Comparison of ENCODE assay signal across 22 cellular contexts in the genomic region with DNA sequence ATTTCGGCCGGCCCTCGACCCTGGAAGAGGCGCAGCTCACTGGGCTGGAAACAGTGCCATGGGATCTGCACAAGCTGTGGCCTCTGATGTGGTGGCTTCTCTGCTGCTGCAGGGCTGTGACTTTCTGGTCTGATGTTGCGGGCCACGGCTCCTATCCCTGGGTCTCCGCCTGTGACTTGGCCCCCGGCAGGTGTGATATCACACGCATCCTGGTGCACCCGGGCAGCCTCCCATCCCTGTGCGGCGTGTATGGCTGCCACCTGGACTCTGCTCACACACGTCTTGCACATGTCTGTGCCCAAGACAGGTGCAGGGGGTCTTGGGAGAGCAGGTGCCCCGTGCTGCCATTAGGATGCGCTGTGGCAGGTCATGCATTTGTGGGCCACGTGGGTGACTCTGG. TPM values are rescaled to one million over a fixed set of nuclear protein-coding genes. Genes with fewer than 3 reads are reported as not detected.
DNase-seq lines count a peak whose midpoint lies in the region; ATAC-seq and TF ChIP-seq lines count a peak whose summit lies in the region.
"Had no signal": no experiment of that assay in that cellular context is flagged by ENCODE, and none has a peak within 500 bp of the region (broad histone marks: within the 10 kb centered on the region; RNA-seq: fewer than 3 reads in every experiment).

No MANE protein-coding gene starts in this region.

- no peaks in the 10 kb centered on the region for H3K9me3 Mint-ChIP-seq in activated CD4-positive, alpha-beta T cell treated with anti-CD3 and anti-CD28 coated beads for 36 hours (ENCODE audit: low read depth)
- H3K9me3 Mint-ChIP-seq in nephron progenitor cell (peaks cover 6% of the 10 kb centered on the region), immature natural killer cell (no peaks in the 10 kb centered on the region)
- H3K9me3 Mint-ChIP-seq: GM23338; naive thymus-derived CD8-positive, alpha-beta T cell had no signal

- H3K4me3 ChIP-seq in BLaER1 (peak overlapping the region; percentile 22; the same call in 1 of the 2 replicates), tibial nerve (no peak overlapping the region)
- H3K4me3 ChIP-seq: GM23338, skin epidermis, testis, uterus had no signal

- peak overlapping the region; percentile 95 for H3K4me2 ChIP-seq in BLaER1
- H3K4me2 ChIP-seq: GM23338 had no signal

- H3K36me3 ChIP-seq in BLaER1: peaks cover 29% of the 10 kb centered on the region
- H3K36me3 ChIP-seq in tibial nerve: peaks cover 0 to 3% (median 0%) of the 10 kb centered on the region in 3 donors
- H3K36me3 ChIP-seq: uterus had no signal

- no peak for TF ChIP-seq EP300 in tibial nerve (IDR thresholded peaks at IDR 0.05)

- peaks cover 29% of the 10 kb centered on the region for H3K4me1 Mint-ChIP-seq in activated CD4-positive, alpha-beta T cell treated with anti-CD3 and anti-CD28 coated beads for 36 hours
- H3K4me1 Mint-ChIP-seq in nephron progenitor cell (peaks cover 72% of the 10 kb centered on the region), immature natural killer cell (peaks cover 43 to 67% of the 10 kb centered on the region in 2 donors)

- H3K36me3 Mint-ChIP-seq in activated CD4-positive, alpha-beta T cell treated with anti-CD3 and anti-CD28 coated beads for 36 hours (ENCODE audit: low read depth): no peaks in the 10 kb centered on the region
- H3K36me3 Mint-ChIP-seq in nephron progenitor cell (ENCODE audit: low read depth) (peaks cover 14% of the 10 kb centered on the region), immature natural killer cell (no peaks in the 10 kb centered on the region)
- H3K36me3 Mint-ChIP-seq: naive thymus-derived CD8-positive, alpha-beta T cell had no signal

- no peak for ATAC-seq in activated CD4-positive, alpha-beta T cell treated with anti-CD3 and anti-CD28 coated beads for 36 hours
- no peak for ATAC-seq in HG03139 (IDR thresholded peaks at IDR 0.05; ENCODE audit: unreplicated experiment)
- ATAC-seq: GM23338; naive thymus-derived CD8-positive, alpha-beta T cell had no signal

- peak overlapping the region; percentile 82 for H3K27ac Mint-ChIP-seq in activated CD4-positive, alpha-beta T cell treated with anti-CD3 and anti-CD28 coated beads for 36 hours
- peak overlapping the region; percentile 94 for H3K27ac Mint-ChIP-seq in nephron progenitor cell
- H3K27ac Mint-ChIP-seq in immature natural killer cell: peak overlapping the region in 2 of 6 donors; percentile 61 to 75

- 95 to 96% methylated on average over 10 to 14 of the region's 16 CpGs for WGBS in tibial nerve, 2 donors

- H3K9ac ChIP-seq in BLaER1: no peak overlapping the region

- CTCF ChIA-PET in activated CD4-positive, alpha-beta T cell treated with anti-CD3 and anti-CD28 coated beads for 36 hours (lab: Charles Lee): no interaction called here

- peaks cover 98% of the 10 kb centered on the region for H4K20me1 ChIP-seq in BLaER1

- POLR2A ChIA-PET in activated CD4-positive, alpha-beta T cell treated with anti-CD3 and anti-CD28 coated beads for 36 hours (lab: Charles Lee): no interaction called here

- no peaks in the 10 kb centered on the region for H3K27me3 Mint-ChIP-seq in activated CD4-positive, alpha-beta T cell treated with anti-CD3 and anti-CD28 coated beads for 36 hours
- H3K27me3 Mint-ChIP-seq in nephron progenitor cell (ENCODE audit: low read depth, poor library complexity) (no peaks in the 10 kb centered on the region), immature natural killer cell (ENCODE audit: low read depth in 3 of 3) (peaks cover 0 to 3% (median 0%) of the 10 kb centered on the region in 3 donors)
- H3K27me3 Mint-ChIP-seq: naive thymus-derived CD8-positive, alpha-beta T cell had no signal

- no peak overlapping the region for H3K27ac ChIP-seq in BLaER1
- H3K27ac ChIP-seq in angular gyrus (ENCODE audit: low read depth, low read length): peak overlapping the region; percentile 47
- H3K27ac ChIP-seq in tibial nerve: peak overlapping the region in 1 of 4 donors; percentile 34
- H3K27ac ChIP-seq: testis, uterus had no signal

- no peaks in the 10 kb centered on the region for H3K27me3 ChIP-seq in BLaER1
- no peaks in the 10 kb centered on the region for H3K27me3 ChIP-seq in tibial nerve
- H3K27me3 ChIP-seq: testis, uterus had no signal

- H3K9me3 ChIP-seq in BLaER1 (no peaks in the 10 kb centered on the region; the same call in 1 of the 2 replicates), tibial nerve (no peaks in the 10 kb centered on the region)
- H3K9me3 ChIP-seq: testis, uterus had no signal

- H3K4me1 ChIP-seq in BLaER1 (peaks cover 95% of the 10 kb centered on the region), tibial nerve (peaks cover 0 to 57% (median 25%) of the 10 kb centered on the region in 4 donors)

- intact Hi-C loops in activated CD4-positive, alpha-beta T cell treated with anti-CD3 and anti-CD28 coated beads for 36 hours (cut with DNase I, micrococcal nuclease): no loop called here

- no peak for TF ChIP-seq POLR2A in tibial nerve (IDR thresholded peaks at IDR 0.05)

- no peak for DNase-seq in activated CD4-positive, alpha-beta T cell treated with anti-CD3 and anti-CD28 coated beads for 36 hours
- DNase-seq in activated CD4-positive, alpha-beta T cell treated with anti-CD3 and anti-CD28 coated beads for 4 hours: no peak
- no peak for DNase-seq in nephron progenitor cell
- DNase-seq in tibial nerve (ENCODE audit: low spot score in 2 of 2): no peak
- no peak for DNase-seq in immature natural killer cell
- DNase-seq: 8988T; activated effector memory CD4-positive, alpha-beta T cell treated with anti-CD3 and anti-CD28 coated beads, Interleukin-2, amount 50 U/mL, for 16 hours; activated T-cell treated with anti-CD3 and anti-CD28 coated beads for 4 hours; foreskin melanocyte; kidney glomerular epithelial cell; naive thymus-derived CD8-positive, alpha-beta T cell; NCI-H1694; NCI-H774; stimulated activated naive CD4-positive, alpha-beta T cell treated with Interleukin-2 at 50 U/mL for 16 hours; T-helper 1 cell; testis; uterus had no signal

- H3K4me3 Mint-ChIP-seq in activated CD4-positive, alpha-beta T cell treated with anti-CD3 and anti-CD28 coated beads for 36 hours: no peak overlapping the region
- H3K4me3 Mint-ChIP-seq in nephron progenitor cell: no peak overlapping the region
- no peak overlapping the region for H3K4me3 Mint-ChIP-seq in immature natural killer cell
- H3K4me3 Mint-ChIP-seq: GM23338; naive thymus-derived CD8-positive, alpha-beta T cell had no signal

- TF ChIP-seq CTCF in nephron progenitor cell (IDR thresholded peaks at IDR 0.05) (no peak), tibial nerve (IDR thresholded peaks at IDR 0.05) (no peak)

RNA-seq across cellular contexts. Expression of gene GRAMD4, which starts 31.1 kb away (rescaled TPM):
- 10 to 100 TPM; 25.7 to 40.7 TPM for total RNA-seq in activated CD4-positive, alpha-beta T cell treated with anti-CD3 and anti-CD28 coated beads for 36 hours
- 100 to 1,000 TPM in 1 of 4 donors, 10 to 100 TPM in 3; 18.2 to 299 (median 54.3) TPM for total RNA-seq in tibial nerve
- polyA plus RNA-seq in immature natural killer cell: 10 to 100 TPM in 1 of 3 donors, 1 to 10 TPM in 2; 3.5 to 23.0 (median 4.1) TPM
